22 cellular contexts compared by ENCODE assay signal in genomic region chr2:48707466-48707865, GRCh38. TPM values are rescaled to one million over a fixed set of nuclear protein-coding genes. Genes with fewer than 3 reads are reported as not detected.
DNase-seq lines count a peak whose midpoint lies in the region; TF ChIP-seq lines count a peak whose summit lies in the region.
"Had no signal": no experiment of that assay in that cellular context is flagged by ENCODE, and none has a peak within 500 bp of the region (broad histone marks: within the 10 kb centered on the region; RNA-seq: fewer than 3 reads in every experiment).

No MANE protein-coding gene starts in this region.

- H3K4me1 ChIP-seq in colonic mucosa: no peaks in the 10 kb centered on the region
- H3K4me1 ChIP-seq in transverse colon: no peaks in the 10 kb centered on the region
- H3K4me1 ChIP-seq in BE2C: no peaks in the 10 kb centered on the region
- H3K4me1 ChIP-seq: testis had no signal

- no peak for TF ChIP-seq CTCF in colonic mucosa (IDR thresholded peaks at IDR 0.05)
- no peak for TF ChIP-seq CTCF in transverse colon (IDR thresholded peaks at IDR 0.05)
- TF ChIP-seq CTCF in HFFc6 (IDR thresholded peaks at IDR 0.05): no peak
- TF ChIP-seq CTCF in BE2C (IDR thresholded peaks at IDR 0.05; ENCODE audit: low read depth, low read length): no peak

- TF ChIP-seq POLR2A in transverse colon (IDR thresholded peaks at IDR 0.05): no peak

- H3K4me3 ChIP-seq in colonic mucosa: no peak overlapping the region
- no peak overlapping the region for H3K4me3 ChIP-seq in transverse colon
- no peak overlapping the region for H3K4me3 ChIP-seq in BE2C (ENCODE audit: low read depth, low read length)
- H3K4me3 ChIP-seq: SK-N-MC, testis had no signal

- H3K27ac Mint-ChIP-seq in activated naive CD4-positive, alpha-beta T cell treated with anti-CD3 and anti-CD28 coated beads, Interleukin-2, amount 10 ng/mL, durations not matched to agents 7 days and 5 days: no peak overlapping the region
- no peak overlapping the region for H3K27ac Mint-ChIP-seq in HFFc6
- H3K27ac Mint-ChIP-seq: activated T-cell treated with anti-CD3 and anti-CD28 coated beads, Interleukin-2, amount 50 U/mL, for 24 hours; natural killer cell; progenitor cell of endocrine pancreas had no signal

- H3K36me3 ChIP-seq in colonic mucosa: no peaks in the 10 kb centered on the region
- no peaks in the 10 kb centered on the region for H3K36me3 ChIP-seq in transverse colon
- H3K36me3 ChIP-seq in BE2C: no peaks in the 10 kb centered on the region

- intact Hi-C loops in colonic mucosa (cut with DNase I) (no loop called here), transverse colon (cut with DNase I; ENCODE audit: low total_unique reads) (no loop called here)

- no peaks in the 10 kb centered on the region for H3K36me3 Mint-ChIP-seq in activated naive CD4-positive, alpha-beta T cell treated with anti-CD3 and anti-CD28 coated beads, Interleukin-2, amount 10 ng/mL, durations not matched to agents 7 days and 5 days
- H3K36me3 Mint-ChIP-seq in HFFc6 (ENCODE audit: low read depth): no peaks in the 10 kb centered on the region; the same call in 1 of the 2 replicates
- H3K36me3 Mint-ChIP-seq: natural killer cell had no signal

- CTCF ChIA-PET in activated naive CD4-positive, alpha-beta T cell treated with anti-CD3 and anti-CD28 coated beads, Interleukin-2, amount 10 ng/mL, durations not matched to agents 7 days and 5 days (lab: Charles Lee): no interaction called here

- DNase-seq in activated naive CD4-positive, alpha-beta T cell treated with anti-CD3 and anti-CD28 coated beads, Interleukin-2, amount 10 ng/mL, durations not matched to agents 7 days and 5 days: peak; percentile 47
- DNase-seq in activated naive CD4-positive, alpha-beta T cell treated with Interleukin-2 at 50 U/mL for 16 hours: no peak
- peak; percentile 14 to 75 for DNase-seq in NCI-H526 (lab: John Stamatoyannopoulos, UW)
- DNase-seq in colonic mucosa: peak; percentile 70
- peak; percentile 58 for DNase-seq in transverse colon
- no peak for DNase-seq in HFFc6
- no peak for DNase-seq in BE2C
- DNase-seq in activated gamma-delta T cell treated with Interleukin-2 at 50 U/mL for 16 hours: no peak
- DNase-seq: activated CD4-positive, alpha-beta T cell treated with anti-CD3 and anti-CD28 coated beads for 48 hours; activated T-cell treated with anti-CD3 and anti-CD28 coated beads, Interleukin-2, amount 50 U/mL, for 24 hours; central memory CD4-positive, alpha-beta T cell; effector CD4-positive, alpha-beta T cell; glutamatergic neuron; mesenchymal stem cell; natural killer cell; NCI-H345; T1000; testis had no signal

- H3K27ac ChIP-seq in colonic mucosa (no peak overlapping the region), transverse colon (no peak overlapping the region)
- H3K27ac ChIP-seq: SK-N-MC, testis had no signal

- no peak overlapping the region for H3K4me3 Mint-ChIP-seq in activated naive CD4-positive, alpha-beta T cell treated with anti-CD3 and anti-CD28 coated beads, Interleukin-2, amount 10 ng/mL, durations not matched to agents 7 days and 5 days
- H3K4me3 Mint-ChIP-seq in HFFc6: no peak overlapping the region
- H3K4me3 Mint-ChIP-seq: activated T-cell treated with anti-CD3 and anti-CD28 coated beads, Interleukin-2, amount 50 U/mL, for 24 hours; natural killer cell had no signal

- H3K27me3 ChIP-seq in colonic mucosa: no peaks in the 10 kb centered on the region
- H3K27me3 ChIP-seq in transverse colon: peaks cover 5% of the 10 kb centered on the region
- H3K27me3 ChIP-seq in BE2C: no peaks in the 10 kb centered on the region
- H3K27me3 ChIP-seq: testis had no signal

- peaks cover 3% of the 10 kb centered on the region for H3K27me3 Mint-ChIP-seq in activated naive CD4-positive, alpha-beta T cell treated with anti-CD3 and anti-CD28 coated beads, Interleukin-2, amount 10 ng/mL, durations not matched to agents 7 days and 5 days
- H3K27me3 Mint-ChIP-seq in HFFc6 (ENCODE audit: insufficient read depth): no peaks in the 10 kb centered on the region; the same call in 1 of the 2 replicates
- H3K27me3 Mint-ChIP-seq: activated T-cell treated with anti-CD3 and anti-CD28 coated beads, Interleukin-2, amount 50 U/mL, for 24 hours had no signal

- H3K9ac ChIP-seq in colonic mucosa (ENCODE audit: low read depth in 2 of 2, low read length in 2 of 2): no peak overlapping the region

- WGBS in transverse colon (ENCODE audit: low coverage in 1 of 2), 2 donors: 62% methylated on average over 6 of the region's 6 CpGs; no CpG with 5 or more reads in 1 of the 2 donors

- in situ Hi-C loops in transverse colon (cut with MboI; ENCODE audit: low pct_ligation_motif_present in 1 of 4, low pct_unique_long_range_greater_than_20kb in 1 of 4, low sequenced_read_pairs in 3 of 4): no loop called here

- TF ChIP-seq EP300 in transverse colon (IDR thresholded peaks at IDR 0.05; ENCODE audit: low read depth): no peak

- H3K9me3 Mint-ChIP-seq in activated naive CD4-positive, alpha-beta T cell treated with anti-CD3 and anti-CD28 coated beads, Interleukin-2, amount 10 ng/mL, durations not matched to agents 7 days and 5 days: no peaks in the 10 kb centered on the region
- peaks cover 51% of the 10 kb centered on the region for H3K9me3 Mint-ChIP-seq in HFFc6
- H3K9me3 Mint-ChIP-seq: activated T-cell treated with anti-CD3 and anti-CD28 coated beads, Interleukin-2, amount 50 U/mL, for 24 hours had no signal

- H3K9me3 ChIP-seq in colonic mucosa: no peaks in the 10 kb centered on the region
- no peaks in the 10 kb centered on the region for H3K9me3 ChIP-seq in transverse colon
- no peaks in the 10 kb centered on the region for H3K9me3 ChIP-seq in BE2C
- H3K9me3 ChIP-seq: Caco-2, testis had no signal

- H3K4me1 Mint-ChIP-seq in activated naive CD4-positive, alpha-beta T cell treated with anti-CD3 and anti-CD28 coated beads, Interleukin-2, amount 10 ng/mL, durations not matched to agents 7 days and 5 days: peaks cover 6% of the 10 kb centered on the region
- no peaks in the 10 kb centered on the region for H3K4me1 Mint-ChIP-seq in HFFc6 (ENCODE audit: low read depth)
- H3K4me1 Mint-ChIP-seq: natural killer cell had no signal

RNA-seq across cellular contexts. Expression of gene LHCGR, which starts 48.1 kb away (rescaled TPM):
- not detected for total RNA-seq in colonic mucosa
- not detected for total RNA-seq in transverse colon
- total RNA-seq in HFFc6 (2021; fragmentation: NEBNext Ultra II Directional; extraction: Animal tissue kit (Norgen Biotek cat#: 25700)): not detected
- not detected for polyA plus RNA-seq in BE2C (2012; ENCODE audit: insufficient read depth, insufficient read length, low read depth)
- total RNA-seq: Caco-2, G401, natural killer cell, progenitor cell of endocrine pancreas had no signal

Comparison
In these comparisons a context has a peak if more than half of its experiments do, and no peak if none do; other contexts are left out.
1. DNase-seq: peak in activated naive CD4-positive, alpha-beta T cell treated with anti-CD3 and anti-CD28 coated beads, Interleukin-2, amount 10 ng/mL, durations not matched to agents 7 days and 5 days (single experiment), NCI-H526 (2 of 2), colonic mucosa (single experiment) and transverse colon (single experiment); none in activated naive CD4-positive, alpha-beta T cell treated with Interleukin-2 at 50 U/mL for 16 hours (single experiment), HFFc6 (single experiment), BE2C (single experiment) and activated gamma-delta T cell treated with Interleukin-2 at 50 U/mL for 16 hours (single experiment).